Comparison of ENCODE assay signal across 15 cellular contexts in genomic region chr3:183583331-183584245, GRCh38. TPM values are rescaled to one million over a fixed set of nuclear protein-coding genes. Genes with fewer than 3 reads are reported as not detected.
DNase-seq lines count a peak whose midpoint lies in the region; ATAC-seq and TF ChIP-seq lines count a peak whose summit lies in the region.
"Had no signal": no experiment of that assay in that cellular context is flagged by ENCODE, and none has a peak within 500 bp of the region (broad histone marks: within the 10 kb centered on the region; RNA-seq: fewer than 3 reads in every experiment).

No MANE protein-coding gene starts in this region.

- WGBS in lower leg skin, 2 donors = 77 to 85% methylated on average over 5 of the region's 5 CpGs

- H3K27ac Mint-ChIP-seq in T-cell = peak overlapping the region; percentile 22 to 26
- H3K27ac Mint-ChIP-seq: activated T-helper 17 cell treated with anti-CD3 and anti-CD28 coated beads, Interleukin-2, amount 50 U/mL, for 72 hours had no signal

- DNase-seq in T-cell (no peak), retina (peak; percentile 5), RKO (ENCODE audit: low spot score) (no peak), lower leg skin (ENCODE audit: low spot score in 2 of 2) (no peak), NOMO-1 treated with DMSO at 0.1 percent for 48 hours (lab: John Stamatoyannopoulos, UW; ENCODE audit: unreplicated experiment) (no peak)
- no peak for DNase-seq in activated CD8-positive, alpha-beta memory T cell treated with anti-CD3 and anti-CD28 coated beads, Interleukin-2, amount 50 U/mL, for 4 hours
- DNase-seq: activated CD4-positive, CD25-positive, alpha-beta regulatory T cell treated with anti-CD3 and anti-CD28 coated beads, Interleukin-2, amount 50 U/mL, for 72 hours; central memory CD4-positive, alpha-beta T cell; GDM1; NCI-H526 had no signal

- H3K9me3 ChIP-seq in BLaER1 treated with 17β-estradiol and CSF1 and Interleukin-3, amounts not matched to agents 10 nM and 100 nM (replicated peaks in 1 of 11) = peaks cover 0 to 9% (median 6%) of the 10 kb centered on the region in 11 experiments; a peak in 16 of 22 replicates
- H3K9me3 ChIP-seq: neutrophil had no signal

- no peaks in the 10 kb centered on the region for H3K36me3 ChIP-seq in BLaER1 treated with 17β-estradiol and CSF1 and Interleukin-3, amounts not matched to agents 10 nM and 100 nM
- H3K36me3 ChIP-seq: neutrophil had no signal

- H3K9me3 Mint-ChIP-seq in T-cell = no peaks in the 10 kb centered on the region
- H3K9me3 Mint-ChIP-seq: activated T-helper 17 cell treated with anti-CD3 and anti-CD28 coated beads, Interleukin-2, amount 50 U/mL, for 72 hours had no signal

- no peak overlapping the region for H3K4me3 ChIP-seq in BLaER1 treated with 17β-estradiol and CSF1 and Interleukin-3, amounts not matched to agents 10 nM and 100 nM
- H3K4me3 ChIP-seq in lower leg skin (ENCODE audit: low read depth, poor library complexity, severe bottlenecking) = no peak overlapping the region

- H3K27me3 ChIP-seq in BLaER1 treated with 17β-estradiol and CSF1 and Interleukin-3, amounts not matched to agents 10 nM and 100 nM = no peaks in the 10 kb centered on the region
- H3K27me3 ChIP-seq in layer of hippocampus (ENCODE audit: control insufficient read depth, insufficient read depth, low read length) = no peaks in the 10 kb centered on the region
- H3K27me3 ChIP-seq: neutrophil had no signal

- no peaks in the 10 kb centered on the region for H4K20me1 ChIP-seq in BLaER1 treated with 17β-estradiol and CSF1 and Interleukin-3, amounts not matched to agents 10 nM and 100 nM

- POLR2A ChIA-PET in T-cell (lab: Charles Lee) = interaction anchor here (0.6 to 0.8 kb wide), 3 partner anchors 28 to 348 kb away, joined by 3 to 8 read pairs (median 7); partner anchors contain the start of gene KLHL6 (in 1 of the 2)

- TF ChIP-seq POLR2A in lower leg skin (IDR thresholded peaks at IDR 0.05) = no peak

- peak overlapping the region in 3 of 11 experiments; percentile 2 to 42 (median 5); a peak in 2 of 22 replicates for H3K9ac ChIP-seq in BLaER1 treated with 17β-estradiol and CSF1 and Interleukin-3, amounts not matched to agents 10 nM and 100 nM

- peaks cover 42 to 74% (median 56%) of the 10 kb centered on the region in 3 donors for H3K4me1 Mint-ChIP-seq in T-cell

- H3K4me2 ChIP-seq in BLaER1 treated with 17β-estradiol and CSF1 and Interleukin-3, amounts not matched to agents 10 nM and 100 nM = peak overlapping the region in 9 of 11 experiments; percentile 18 to 60 (median 39); a peak in 14 of 22 replicates

- intact Hi-C loops in lower leg skin (cut with DNase I; ENCODE audit: low total_unique reads) = no loop called here

- no peaks in the 10 kb centered on the region for H3K36me3 Mint-ChIP-seq in T-cell

- peak overlapping the region in 4 of 11 experiments; percentile 23 to 50 (median 42); a peak in 8 of 22 replicates for H3K27ac ChIP-seq in BLaER1 treated with 17β-estradiol and CSF1 and Interleukin-3, amounts not matched to agents 10 nM and 100 nM
- H3K27ac ChIP-seq in layer of hippocampus (ENCODE audit: low read depth, low read length) = peak overlapping the region; percentile 75
- H3K27ac ChIP-seq: neutrophil had no signal

- H3K4me3 Mint-ChIP-seq in T-cell = no peak overlapping the region
- H3K4me3 Mint-ChIP-seq: activated T-helper 17 cell treated with anti-CD3 and anti-CD28 coated beads, Interleukin-2, amount 50 U/mL, for 72 hours had no signal

- TF ChIP-seq CTCF in lower leg skin (IDR thresholded peaks at IDR 0.05) = no peak

- H3K4me1 ChIP-seq in BLaER1 treated with 17β-estradiol and CSF1 and Interleukin-3, amounts not matched to agents 10 nM and 100 nM = peaks cover 38 to 91% (median 74%) of the 10 kb centered on the region in 10 experiments

- ATAC-seq in T-cell (replicated peaks in 1 of 4) = no peak
- ATAC-seq: activated T-helper 17 cell treated with anti-CD3 and anti-CD28 coated beads, Interleukin-2, amount 50 U/mL, for 72 hours; esophagus mucosa had no signal

- CTCF ChIA-PET in T-cell (lab: Charles Lee) = no interaction called here

- H3K27me3 Mint-ChIP-seq in T-cell = no peaks in the 10 kb centered on the region
- H3K27me3 Mint-ChIP-seq: activated T-helper 17 cell treated with anti-CD3 and anti-CD28 coated beads, Interleukin-2, amount 50 U/mL, for 72 hours had no signal

RNA-seq across cellular contexts. Expression of gene KLHL6, which starts 28.1 kb away (rescaled TPM):
- total RNA-seq in T-cell (10 to 100 TPM; 34.8 to 54.7 (median 52.5) TPM), lower leg skin (under 1 TPM; 0.10 to 0.58 (median 0.23) TPM)

RNA-seq across cellular contexts. Expression of gene KLHL24, which starts 51.8 kb away (rescaled TPM):
- total RNA-seq in T-cell (100 to 1,000 TPM in 3 of 5 donors, 10 to 100 TPM in 2; 83.3 to 145 (median 101) TPM), lower leg skin (100 to 1,000 TPM in 2 of 4 donors, 10 to 100 TPM in 2; 58.7 to 132 (median 103) TPM)

Comparison
In these comparisons a context has a peak if more than half of its experiments do, and no peak if none do; other contexts are left out.
1. RNA of gene KLHL6, which starts 28.1 kb away (total RNA-seq): 34.8 to 54.7 TPM in T-cell; 0.10 to 0.58 TPM in lower leg skin; every median in the first group is over 10 times any median in the second.